ENCODE assay signal across 27 cellular contexts in the genomic region with DNA sequence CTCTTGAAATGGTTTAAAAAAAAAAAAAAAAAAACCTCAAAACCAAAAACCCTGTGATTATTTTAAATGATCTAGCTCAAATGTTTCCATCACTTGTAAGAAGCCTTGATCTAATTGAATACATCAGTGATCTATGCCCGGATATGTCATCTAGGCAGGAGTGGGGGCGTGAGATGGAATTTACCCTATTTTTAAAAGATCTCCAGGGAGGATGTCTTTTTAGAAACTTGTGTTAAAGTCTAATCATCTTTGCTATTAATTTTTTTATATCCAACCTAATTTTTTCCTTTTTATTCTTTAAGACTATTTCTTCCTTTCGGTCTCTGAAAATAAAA.
A peak's percentile ranks its signal among the peaks of the same experiment; 100 is the strongest.
DNase-seq lines count a peak whose midpoint lies in the region; ATAC-seq, FAIRE-seq and TF ChIP-seq lines count a peak whose summit lies in the region.
"Had no signal": no experiment of that assay in that cellular context is flagged by ENCODE, and none has a peak within 500 bp of the region (broad histone marks: within the 10 kb centered on the region; RNA-seq: fewer than 3 reads in every experiment).

No MANE protein-coding gene starts in this region.

- H3K36me3 Mint-ChIP-seq in HFFc6 (ENCODE audit: low read depth) = no peaks in the 10 kb centered on the region
- H3K36me3 Mint-ChIP-seq in nephron (ENCODE audit: low read depth) = peaks cover 15% of the 10 kb centered on the region
- H3K36me3 Mint-ChIP-seq: CD14-positive monocyte had no signal

- H3K27me3 ChIP-seq in GM12878 (replicated peaks in 1 of 2; ENCODE audit: control insufficient read depth in 2 of 2, insufficient read depth in 2 of 2, low read length in 1 of 2) (no peaks in the 10 kb centered on the region), tibial artery (no peaks in the 10 kb centered on the region)
- H3K27me3 ChIP-seq: body of pancreas, ovary, right lobe of liver had no signal

- H3K9me3 Mint-ChIP-seq in HFFc6 = no peaks in the 10 kb centered on the region
- no peaks in the 10 kb centered on the region for H3K9me3 Mint-ChIP-seq in nephron
- H3K9me3 Mint-ChIP-seq: activated naive CD8-positive, alpha-beta T cell treated with anti-CD3 and anti-CD28 coated beads, Interleukin-2, amount 50 U/mL, for 24 hours; activated T-cell treated with anti-CD3 and anti-CD28 coated beads, Interleukin-2, amount 50 U/mL, for 72 hours; stimulated activated naive CD8-positive, alpha-beta T cell treated with anti-CD3 and anti-CD28 coated beads, Interleukin-15, Interleukin-2, amounts not matched to agents 100 ng/mL and 50 ng/mL, for 24 hours had no signal

- H3K4me3 ChIP-seq in GM12878 = no peak overlapping the region
- no peak overlapping the region for H3K4me3 ChIP-seq in tibial artery
- H3K4me3 ChIP-seq: body of pancreas, ovary, right lobe of liver had no signal

- H3K4me1 Mint-ChIP-seq in HFFc6 (ENCODE audit: low read depth) (no peaks in the 10 kb centered on the region), nephron (peaks cover 13% of the 10 kb centered on the region)

- POLR2A ChIA-PET in GM12878 (lab: Charles Lee) = interaction anchor here (0.6 to 1.6 kb wide), 4 partner anchors 9 to 222 kb away, joined by 3 to 7 read pairs (median 4); no protein-coding TSS in a partner anchor

- RAD21 ChIA-PET in GM12878 (lab: Charles Lee; ENCODE audit: unreplicated experiment) = interaction anchor here (0.5 to 2.0 kb wide), 10 partner anchors 9 to 372 kb away, joined by 3 to 9 read pairs (median 5); no protein-coding TSS in a partner anchor

- intact Hi-C loops in GM12878 (cut with micrococcal nuclease; ENCODE audit: unreplicated experiment) = no loop called here
- intact Hi-C loops in tibial artery (cut with DNase I; ENCODE audit: low total_unique reads) = no loop called here

- SMC1A ChIA-PET in GM12878 (lab: Charles Lee; ENCODE audit: uncharacterized antibody, unreplicated experiment) = interaction anchor here (0.6 to 13.6 kb wide), 9 partner anchors 12 to 783 kb away, joined by 3 to 153 read pairs (median 3); no protein-coding TSS in a partner anchor

- no peaks in the 10 kb centered on the region for H3K79me2 ChIP-seq in GM12878 (ENCODE audit: control insufficient read depth, insufficient read depth, low read length)

- H3K27ac Mint-ChIP-seq in HFFc6 = no peak overlapping the region
- peak overlapping the region; percentile 83 to 91 (median 89) for H3K27ac Mint-ChIP-seq in nephron
- H3K27ac Mint-ChIP-seq: activated naive CD8-positive, alpha-beta T cell treated with anti-CD3 and anti-CD28 coated beads, Interleukin-2, amount 50 U/mL, for 24 hours; activated T-cell treated with anti-CD3 and anti-CD28 coated beads, Interleukin-2, amount 50 U/mL, for 72 hours; stimulated activated naive CD8-positive, alpha-beta T cell treated with anti-CD3 and anti-CD28 coated beads, Interleukin-15, Interleukin-2, amounts not matched to agents 100 ng/mL and 50 ng/mL, for 24 hours had no signal

- no peak for TF ChIP-seq RAD21 in GM12878 (IDR thresholded peaks at IDR 0.05; ENCODE audit: insufficient read depth, low read depth, low read length)

- TF ChIP-seq POLR2A in GM12878 (IDR thresholded peaks at IDR 0.05; ENCODE audit: low read depth, low read length) = no peak

- 0 out of 2 replicates have a peak, but pooled peaks have one; percentile 0 for TF ChIP-seq CTCF in HFFc6 (IDR thresholded peaks at IDR 0.05)
- no peak for TF ChIP-seq CTCF in GM12878 (IDR thresholded peaks at IDR 0.05 in 2 of 3, conservative IDR thresholded peaks at IDR 0.05 in 1 of 3; ENCODE audit: control insufficient read depth in 2 of 3, extremely low read depth in 1 of 3, insufficient read depth in 1 of 3, low read depth in 3 of 3, low read length in 3 of 3)
- peak in 1 of 3 experiments; percentile 4 for TF ChIP-seq CTCF in nephron (IDR thresholded peaks at IDR 0.05; ENCODE audit: unreplicated experiment in 3 of 3)
- no peak for TF ChIP-seq CTCF in tibial artery (IDR thresholded peaks at IDR 0.05)

- in situ Hi-C loops in GM12878 (cut with MboI) = no loop called here

- H2AFZ ChIP-seq in GM12878 (ENCODE audit: control insufficient read depth, low read depth, low read length) = no peak overlapping the region

- H4K20me1 ChIP-seq in GM12878 (ENCODE audit: control insufficient read depth, insufficient read depth) = no peaks in the 10 kb centered on the region

- no peak for TF ChIP-seq EP300 in GM12878 (IDR thresholded peaks at IDR 0.05; ENCODE audit: borderline replicate concordance in 1 of 2, control insufficient read depth in 1 of 2, low read depth in 2 of 2, low read length in 2 of 2)

- H3K36me3 ChIP-seq in GM12878 (ENCODE audit: control insufficient read depth in 2 of 2, insufficient read depth in 2 of 2, low read length in 1 of 2) = no peaks in the 10 kb centered on the region
- H3K36me3 ChIP-seq in tibial artery = peaks cover 46 to 64% (median 51%) of the 10 kb centered on the region in 3 donors
- H3K36me3 ChIP-seq: ovary had no signal

- CTCF ChIA-PET in GM12878 (lab: Yijun Ruan, JAX) = interaction anchor here (0.6 to 6.8 kb wide), 6 partner anchors 17 to 604 kb away, joined by 3 to 74 read pairs (median 4); no protein-coding TSS in a partner anchor

- H3K27ac ChIP-seq in GM12878 (ENCODE audit: control insufficient read depth, insufficient read depth) (peak overlapping the region; percentile 9), tibial artery (peak overlapping the region; percentile 78 to 91)
- H3K27ac ChIP-seq: body of pancreas, ovary, right lobe of liver had no signal

- no TSS peak for BruUV-seq in GM12878 (replicated peaks; lab: Mats Ljungman, UMichigan)

- WGBS in GM12878 (ENCODE audit: insufficient coverage, insufficient replicate concordance, low lambda C conversion rate, missing lambda C conversion rate) = 94% methylated on average over 3 of the region's 3 CpGs

- ATAC-seq in GM12878 (no peak), HG02973 (IDR thresholded peaks at IDR 0.05; ENCODE audit: unreplicated experiment) (no peak)
- ATAC-seq: body of pancreas, PC-3 had no signal

- no peak overlapping the region for H3K4me2 ChIP-seq in GM12878 (ENCODE audit: control insufficient read depth, insufficient read depth)

- H3K4me1 ChIP-seq in GM12878 (ENCODE audit: control insufficient read depth, insufficient read depth, low read length) = peaks cover 55% of the 10 kb centered on the region
- H3K4me1 ChIP-seq in tibial artery = peaks cover 4 to 98% (median 85%) of the 10 kb centered on the region in 4 donors

- no peak overlapping the region for H3K4me3 Mint-ChIP-seq in HFFc6
- peak overlapping the region in 1 of 3 experiments; percentile 30 for H3K4me3 Mint-ChIP-seq in nephron
- H3K4me3 Mint-ChIP-seq: activated naive CD8-positive, alpha-beta T cell treated with anti-CD3 and anti-CD28 coated beads, Interleukin-2, amount 50 U/mL, for 24 hours; activated T-cell treated with anti-CD3 and anti-CD28 coated beads, Interleukin-2, amount 50 U/mL, for 72 hours; CD14-positive monocyte; stimulated activated naive CD8-positive, alpha-beta T cell treated with anti-CD3 and anti-CD28 coated beads, Interleukin-15, Interleukin-2, amounts not matched to agents 100 ng/mL and 50 ng/mL, for 24 hours had no signal

- H3K27me3 Mint-ChIP-seq in HFFc6 (ENCODE audit: insufficient read depth) (peaks cover 12% of the 10 kb centered on the region), nephron (ENCODE audit: low read depth) (no peaks in the 10 kb centered on the region)
- H3K27me3 Mint-ChIP-seq: activated naive CD8-positive, alpha-beta T cell treated with anti-CD3 and anti-CD28 coated beads, Interleukin-2, amount 50 U/mL, for 24 hours had no signal

- no peak for FAIRE-seq in GM12878 (lab: Jason Lieb, UNC)
- no peak for FAIRE-seq in urothelium cell line (lab: Jason Lieb, UNC)
- FAIRE-seq: HTR-8/SVneo had no signal

- no peak for DNase-seq in HFFc6
- no peak for DNase-seq in GM12878 (ENCODE audit: low read depth, low spot score)
- no peak for DNase-seq in tibial artery
- DNase-seq in NCI-H1105 (lab: John Stamatoyannopoulos, UW) = no peak
- DNase-seq in RKO (ENCODE audit: low spot score) = no peak
- no peak for DNase-seq in urothelium cell line (ENCODE audit: low spot score)
- DNase-seq: activated CD4-positive, CD25-positive, alpha-beta regulatory T cell treated with anti-CD3 and anti-CD28 coated beads, Interleukin-2, amount 50 U/mL, for 72 hours; activated naive CD4-positive, alpha-beta T cell; activated naive CD8-positive, alpha-beta T cell treated with anti-CD3 and anti-CD28 coated beads, Interleukin-2, amount 50 U/mL, for 24 hours; activated T-cell treated with anti-CD3 and anti-CD28 coated beads, Interleukin-2, amount 50 U/mL, for 72 hours; body of pancreas; Calu3; GF-D8; NCI-H1436; NCI-H2081; NCI-H526; right lobe of liver; SHP77 treated with DMSO at 0.1 percent for 48 hours; stimulated activated CD8-positive, alpha-beta memory T cell treated with anti-CD3 and anti-CD28 coated beads, Interleukin-4, amount 100 ng/mL, for 48 hours; trophoblast cell had no signal

- H3K9ac ChIP-seq in GM12878 (ENCODE audit: control insufficient read depth, insufficient read depth, low read length) = no peak overlapping the region

- no peaks in the 10 kb centered on the region for H3K9me3 ChIP-seq in GM12878 (replicated peaks; ENCODE audit: control insufficient read depth, insufficient read depth, low read length)
- no peaks in the 10 kb centered on the region for H3K9me3 ChIP-seq in tibial artery
- H3K9me3 ChIP-seq: body of pancreas, ovary, right lobe of liver had no signal

TF ChIP-seq in GM12878, 131 proteins besides CTCF, POLR2A, EP300 and RAD21:
- TF ChIP-seq EGR1 (IDR thresholded peaks at IDR 0.05; ENCODE audit: borderline replicate concordance in 1 of 2, low read depth in 2 of 2, low read length in 2 of 2) (0 out of 3 replicates have a peak, but pooled peaks of 1 of the 2 experiments have one; percentile 5), NR2F1 (conservative IDR thresholded peaks at IDR 0.05) (no peak)
TF ChIP-seq in GM12878: peak in this region for 1.
